In genomic region chr4:158906073-158906472, GRCh38 we compare ENCODE assay signal across 10 cellular contexts.
A peak's percentile ranks its signal among the peaks of the same experiment; 100 is the strongest.
DNase-seq lines count a peak whose midpoint lies in the region; ATAC-seq, FAIRE-seq and TF ChIP-seq lines count a peak whose summit lies in the region.
"Had no signal": no experiment of that assay in that cellular context is flagged by ENCODE, and none has a peak within 500 bp of the region (broad histone marks: within the 10 kb centered on the region; RNA-seq: fewer than 3 reads in every experiment).

No MANE protein-coding gene starts in this region.

- ATAC-seq in HG02840 (IDR thresholded peaks at IDR 0.05; ENCODE audit: low FRiP score, unreplicated experiment): peak; percentile 71

- H3K4me3 ChIP-seq in OCI-LY7 (ENCODE audit: low read depth, low read length, poor library complexity, severe bottlenecking): no peak overlapping the region
- H3K4me3 ChIP-seq: HAP-1 had no signal

- intact Hi-C loops in OCI-LY7 (cut with micrococcal nuclease; ENCODE audit: unreplicated experiment): no loop called here

- H3K79me2 ChIP-seq in OCI-LY7 (ENCODE audit: insufficient read depth, low read depth, low read length): no peaks in the 10 kb centered on the region

- peaks cover 19% of the 10 kb centered on the region for H3K4me1 ChIP-seq in OCI-LY7 (ENCODE audit: insufficient read depth, low read length, poor library complexity, severe bottlenecking)

- no peak for TF ChIP-seq CTCF in GM10248 (IDR thresholded peaks at IDR 0.05; ENCODE audit: control extremely low read depth, extremely low read depth, low read depth, missing control alignments)
- TF ChIP-seq CTCF in OCI-LY7 (conservative IDR thresholded peaks at IDR 0.05; ENCODE audit: low read length): no peak
- TF ChIP-seq CTCF in D721Med (IDR thresholded peaks at IDR 0.05; ENCODE audit: insufficient read depth, missing control alignments): no peak

- no peaks in the 10 kb centered on the region for H3K36me3 ChIP-seq in OCI-LY7 (ENCODE audit: insufficient read depth, low read length)
- H3K36me3 ChIP-seq: HAP-1 had no signal

- no peaks in the 10 kb centered on the region for H4K20me1 ChIP-seq in OCI-LY7 (ENCODE audit: insufficient read depth, low read length)

- H3K9me2 ChIP-seq in OCI-LY7 (ENCODE audit: insufficient read depth, low read length): no peaks in the 10 kb centered on the region

- no TSS peak for BruUV-seq in OCI-LY7 (replicated peaks; lab: Mats Ljungman, UMichigan)

- DNase-seq in GM10248 (ENCODE audit: extremely low spot score) (peak; percentile 40), GM19239 (ENCODE audit: insufficient read length, low spot score) (peak; percentile 9), OCI-LY7 (ENCODE audit: low spot score) (peak; percentile 58), D721Med (ENCODE audit: insufficient read length, low spot score) (no peak), NCI-H1092 treated with DMSO at 0.1 percent for 48 hours (lab: John Stamatoyannopoulos, UW) (no peak), epidermal melanocyte (ENCODE audit: insufficient read length, low spot score) (no peak), dermis blood vessel endothelial cell (no peak)
- DNase-seq: NCI-H1105 treated with DMSO at 0.1 percent for 48 hours had no signal

- CTCF ChIA-PET in GM10248 (lab: Yijun Ruan, JAX): interaction anchor here (1.8 kb wide), 1 partner anchor 9 kb away, joined by 4 read pairs; no protein-coding TSS in a partner anchor
- CTCF ChIA-PET in OCI-LY7 (lab: Charles Lee; ENCODE audit: unreplicated experiment): no interaction called here

- no peak overlapping the region for H3K27ac ChIP-seq in OCI-LY7 (ENCODE audit: low read depth, low read length, poor library complexity, severe bottlenecking)

- H3K9me3 ChIP-seq in OCI-LY7 (ENCODE audit: low read length): no peaks in the 10 kb centered on the region
- H3K9me3 ChIP-seq: HAP-1 had no signal

- peak overlapping the region; percentile 28; the same call in 1 of the 2 replicates for H2AFZ ChIP-seq in OCI-LY7 (ENCODE audit: low read length)

- H3K4me2 ChIP-seq in OCI-LY7 (ENCODE audit: low read length): no peak overlapping the region

- FAIRE-seq in GM19239 (lab: Jason Lieb, UNC) (no peak), D721Med (lab: Jason Lieb, UNC) (no peak)

- POLR2A ChIA-PET in GM10248 (lab: Yijun Ruan, JAX): no interaction called here
- POLR2A ChIA-PET in OCI-LY7 (lab: Charles Lee): interaction anchor here (0.7 to 1.1 kb wide), 3 partner anchors 84 to 400 kb away, joined by 3 to 4 read pairs (median 3); no protein-coding TSS in a partner anchor

Comparison
In these comparisons a context has a peak if more than half of its experiments do, and no peak if none do; other contexts are left out.
1. DNase-seq: peak in GM10248 (single experiment), GM19239 (single experiment) and OCI-LY7 (single experiment); none in D721Med (single experiment), NCI-H1092 treated with DMSO at 0.1 percent for 48 hours (single experiment), epidermal melanocyte (single experiment) and dermis blood vessel endothelial cell (single experiment).